1 cellular context compared by ENCODE assay signal in genomic region chr16:25395528-25395927, GRCh38.
TF ChIP-seq lines count a peak whose summit lies in the region.

No MANE protein-coding gene starts in this region.

TF ChIP-seq in GM23338, 12 proteins besides CTCF, POLR2A, EP300 and RAD21 (continued from another document):
- TF ChIP-seq ZNF462 (CRISPR knock-in tag; IDR thresholded peaks at IDR 0.05) (no peak), EZH2phosphoT487 (IDR thresholded peaks at IDR 0.05; ENCODE audit: unreplicated experiment) (no peak), ZNF114 (CRISPR knock-in tag; IDR thresholded peaks at IDR 0.05) (no peak), STAT1 (IDR thresholded peaks at IDR 0.05; ENCODE audit: unreplicated experiment) (no peak), CREB1 (CRISPR knock-in tag; IDR thresholded peaks at IDR 0.05; ENCODE audit: low read depth) (no peak), EZH2 (IDR thresholded peaks at IDR 0.05; ENCODE audit: low read depth, unreplicated experiment) (no peak)
